ENCODE assay signal across 24 cellular contexts in the genomic region with DNA sequence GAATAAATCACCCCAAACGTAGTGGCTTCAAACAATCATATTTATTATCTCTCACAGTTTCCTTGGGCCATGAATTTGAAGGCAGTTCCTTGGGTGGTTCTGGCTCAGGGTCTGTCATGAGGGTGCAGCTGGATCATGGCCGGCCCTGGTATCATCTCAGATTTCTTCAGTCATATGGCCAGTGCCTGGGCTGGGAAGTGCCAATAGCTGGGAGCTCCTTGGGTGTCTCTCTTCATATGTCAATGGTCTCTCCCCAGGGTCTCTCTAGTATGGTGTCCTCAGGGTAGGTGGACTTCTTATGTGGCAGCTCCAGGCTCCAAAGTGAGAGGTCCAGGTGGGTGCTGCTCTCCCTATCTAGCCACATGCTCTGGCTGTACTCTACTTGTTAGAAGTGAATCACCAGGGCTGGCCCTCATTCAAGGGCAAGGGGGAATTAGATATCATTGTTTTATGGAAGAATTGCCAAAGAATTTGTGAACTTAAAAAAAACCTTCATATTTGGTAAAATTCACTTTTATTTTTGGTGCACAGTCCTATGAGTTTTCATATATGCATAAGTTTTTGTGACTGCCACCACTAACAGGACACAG. TPM values are rescaled to one million over a fixed set of nuclear protein-coding genes. Genes with fewer than 3 reads are reported as not detected.
DNase-seq lines count a peak whose midpoint lies in the region; ATAC-seq, FAIRE-seq and TF ChIP-seq lines count a peak whose summit lies in the region.
"Had no signal": no experiment of that assay in that cellular context is flagged by ENCODE, and none has a peak within 500 bp of the region (broad histone marks: within the 10 kb centered on the region; RNA-seq: fewer than 3 reads in every experiment).

No MANE protein-coding gene starts in this region.

- H3K4me1 ChIP-seq in IMR-90 (ENCODE audit: control insufficient read depth, insufficient read depth, low read length) (peaks cover 20% of the 10 kb centered on the region), adipocyte (ENCODE audit: control insufficient read depth, insufficient read depth, low read length) (peaks cover 54% of the 10 kb centered on the region), pancreas (no peaks in the 10 kb centered on the region), aorta (ENCODE audit: control insufficient read depth in 1 of 2, insufficient read depth in 2 of 2, low read length in 2 of 2) (no peaks in the 10 kb centered on the region), breast epithelium (no peaks in the 10 kb centered on the region)
- H3K4me1 ChIP-seq: upper lobe of left lung had no signal

- no peak for FAIRE-seq in pancreas (lab: Jason Lieb, UNC)
- FAIRE-seq: GM19239, kidney, small intestine had no signal

- in situ Hi-C loops in IMR-90 (cut with MboI; ENCODE audit: low sequenced_read_pairs): no loop called here

- no peak overlapping the region for H2AFZ ChIP-seq in IMR-90 (replicated peaks; ENCODE audit: low read length, poor library complexity)

- no peak overlapping the region for H3K4me2 ChIP-seq in IMR-90 (ENCODE audit: low read depth, low read length)

- DNase-seq in IMR-90 (peak; percentile 39), adipocyte (ENCODE audit: low read depth) (peak; percentile 25), fibroblast of mammary gland (ENCODE audit: low read depth) (peak; percentile 56), pancreas (peak in 1 of 6 donors; percentile 8), NCI-H187 (lab: John Stamatoyannopoulos, UW) (no peak), aorta (no peak), breast epithelium (ENCODE audit: low spot score in 2 of 2) (no peak)
- DNase-seq: activated naive CD4-positive, alpha-beta T cell treated with Interleukin-2 at 50 U/mL for 16 hours; activated T-cell treated with anti-CD3 and anti-CD28 coated beads, Interleukin-2, amount 50 U/mL, for 4 hours; CD4-positive, alpha-beta T cell; DMS 273 treated with DMSO at 0.1 percent for 48 hours; effector CD8-positive, alpha-beta T cell; kidney; NCI-H1105 treated with DMSO at 0.1 percent for 48 hours; NCI-H2081; NCI-H774; SHP77; small intestine; stimulated activated CD4-positive, alpha-beta T cell treated with anti-CD3 and anti-CD28 coated beads, Interleukin-1b, Interleukin-23, amount 100 ng/mL, for 48 hours; SW 1271; upper lobe of left lung had no signal

- H3K27me3 ChIP-seq in IMR-90 (ENCODE audit: control insufficient read depth, insufficient read depth, low read length) (no peaks in the 10 kb centered on the region), adipocyte (replicated peaks; ENCODE audit: control insufficient read depth, insufficient read depth, low read length) (no peaks in the 10 kb centered on the region), pancreas (no peaks in the 10 kb centered on the region), aorta (ENCODE audit: control insufficient read depth in 1 of 2, insufficient read depth in 2 of 2, low read length in 1 of 2) (no peaks in the 10 kb centered on the region), breast epithelium (no peaks in the 10 kb centered on the region)
- H3K27me3 ChIP-seq: upper lobe of left lung had no signal

- no peak overlapping the region for H4K8ac ChIP-seq in IMR-90 (ENCODE audit: low read depth in 2 of 2, low read length in 2 of 2)

- CTCF ChIA-PET in IMR-90 (lab: Yijun Ruan, JAX): no interaction called here

- H2BK15ac ChIP-seq in IMR-90 (ENCODE audit: low read depth, low read length): peak overlapping the region; percentile 5; the same call in 1 of the 3 replicates

- no peak overlapping the region for H3K56ac ChIP-seq in IMR-90 (ENCODE audit: extremely low read depth, insufficient read depth, low read length)

- no peak overlapping the region for H3K4ac ChIP-seq in IMR-90 (ENCODE audit: low read depth, low read length)

- H4K91ac ChIP-seq in IMR-90 (ENCODE audit: insufficient read depth, low read depth, low read length): no peak overlapping the region

- no peak overlapping the region; the same call in 1 of the 2 replicates for H2AK5ac ChIP-seq in IMR-90 (ENCODE audit: low read depth, low read length)

- H3K27ac ChIP-seq in IMR-90 (ENCODE audit: insufficient read depth, low read length) (no peak overlapping the region), pancreas (no peak overlapping the region), aorta (ENCODE audit: low read depth in 1 of 2, low read length in 2 of 2) (no peak overlapping the region), breast epithelium (no peak overlapping the region)
- H3K27ac ChIP-seq: upper lobe of left lung had no signal

- H3K36me3 ChIP-seq in IMR-90 (ENCODE audit: control insufficient read depth, insufficient read depth, low read length) (no peaks in the 10 kb centered on the region), adipocyte (ENCODE audit: control insufficient read depth, insufficient read depth, low read length, severe bottlenecking) (no peaks in the 10 kb centered on the region), pancreas (no peaks in the 10 kb centered on the region), aorta (ENCODE audit: control insufficient read depth in 1 of 2, insufficient read depth in 2 of 2, low read length in 1 of 2) (no peaks in the 10 kb centered on the region), breast epithelium (no peaks in the 10 kb centered on the region)
- H3K36me3 ChIP-seq: upper lobe of left lung had no signal

- no peak overlapping the region for H3K14ac ChIP-seq in IMR-90 (replicated peaks; ENCODE audit: low read depth, low read length)

- TF ChIP-seq POLR2A in IMR-90 (IDR thresholded peaks at IDR 0.05; ENCODE audit: low read depth, low read length): no peak
- no peak for TF ChIP-seq POLR2A in breast epithelium (IDR thresholded peaks at IDR 0.05)

- H3K9ac ChIP-seq in IMR-90 (ENCODE audit: low read depth, low read length) (no peak overlapping the region), adipocyte (ENCODE audit: low read length) (no peak overlapping the region)

- WGBS in IMR-90 (ENCODE audit: extremely low coverage in 2 of 2, insufficient read length in 1 of 2), 2 experiments: no CpG with 5 or more reads among the region's 2 CpGs
- 69 to 80% methylated on average over 2 of the region's 2 CpGs for WGBS in pancreas, 2 donors
- 91 to 94% methylated on average over 2 of the region's 2 CpGs for WGBS in aorta, 2 donors

- TF ChIP-seq RAD21 in IMR-90 (IDR thresholded peaks at IDR 0.05; ENCODE audit: low read length): no peak

- no peak overlapping the region for H4K5ac ChIP-seq in IMR-90 (ENCODE audit: low read depth, low read length)

- BruUV-seq in IMR-90 (replicated peaks; lab: Mats Ljungman, UMichigan): no TSS peak

- intact Hi-C loops in IMR-90 (cut with micrococcal nuclease): no loop called here
- intact Hi-C loops in pancreas (cut with DNase I): no loop called here
- intact Hi-C loops in aorta (cut with DNase I): no loop called here
- intact Hi-C loops in breast epithelium (cut with DNase I; ENCODE audit: low total_unique reads): loop anchor here (10.0 kb wide), 1 partner anchor 1808 kb away; no protein-coding TSS in a partner anchor

- H3K18ac ChIP-seq in IMR-90 (ENCODE audit: low read depth, low read length): no peak overlapping the region

- H4K20me1 ChIP-seq in IMR-90 (ENCODE audit: insufficient read depth, low read length): peaks cover 15% of the 10 kb centered on the region

- no peak for ATAC-seq in IMR-90 (ENCODE audit: low read depth)
- peak in 3 of 4 donors; percentile 36 to 65 (median 47) for ATAC-seq in pancreas
- no peak for ATAC-seq in aorta (ENCODE audit: low FRiP score)
- ATAC-seq in HG02884 (IDR thresholded peaks at IDR 0.05; ENCODE audit: unreplicated experiment): no peak
- ATAC-seq: activated T-cell treated with anti-CD3 and anti-CD28 coated beads, Interleukin-2, amount 50 U/mL, for 4 hours had no signal

- dilution Hi-C loops in IMR-90 (cut with HindIII; ENCODE audit: low sequenced_read_pairs, unreplicated experiment): no loop called here

- H3K4me3 ChIP-seq in IMR-90 (ENCODE audit: insufficient read depth, low read depth, low read length): no peak overlapping the region
- no peak overlapping the region for H3K4me3 ChIP-seq in adipocyte (ENCODE audit: low read length)
- no peak overlapping the region for H3K4me3 ChIP-seq in fibroblast of mammary gland (ENCODE audit: control insufficient read depth, low read depth, low read length)
- no peak overlapping the region for H3K4me3 ChIP-seq in pancreas
- H3K4me3 ChIP-seq in aorta (ENCODE audit: low read length in 2 of 2): no peak overlapping the region
- H3K4me3 ChIP-seq in breast epithelium: no peak overlapping the region
- H3K4me3 ChIP-seq: upper lobe of left lung had no signal

- no peak overlapping the region for H2BK5ac ChIP-seq in IMR-90 (ENCODE audit: low read depth, low read length, poor library complexity, severe bottlenecking)

- H2AK9ac ChIP-seq in IMR-90 (replicated peaks; ENCODE audit: low read depth, low read length, poor library complexity): no peak overlapping the region

- no peak overlapping the region for H2BK20ac ChIP-seq in IMR-90 (ENCODE audit: low read depth, low read length)

- H3K9me3 ChIP-seq in IMR-90 (ENCODE audit: control insufficient read depth, insufficient read depth, low read length): no peaks in the 10 kb centered on the region
- H3K9me3 ChIP-seq in adipocyte (ENCODE audit: control insufficient read depth, low read length): no peaks in the 10 kb centered on the region
- no peaks in the 10 kb centered on the region for H3K9me3 ChIP-seq in pancreas
- H3K9me3 ChIP-seq in aorta (ENCODE audit: control insufficient read depth, low read length): no peaks in the 10 kb centered on the region
- peaks cover 0 to 1% of the 10 kb centered on the region in 2 donors for H3K9me3 ChIP-seq in breast epithelium

- H3K79me1 ChIP-seq in IMR-90 (ENCODE audit: low read depth in 1 of 2, low read length in 2 of 2): peaks cover 20 to 50% of the 10 kb centered on the region in 2 experiments

- peaks cover 31% of the 10 kb centered on the region for H3K9me1 ChIP-seq in IMR-90 (ENCODE audit: insufficient read depth, low read length)

- no peak overlapping the region for H2BK120ac ChIP-seq in IMR-90 (ENCODE audit: low read depth, low read length)

- TF ChIP-seq CTCF in IMR-90 (conservative IDR thresholded peaks at IDR 0.05; ENCODE audit: low read depth, low read length) (no peak), fibroblast of mammary gland (conservative IDR thresholded peaks at IDR 0.05; ENCODE audit: control insufficient read depth, insufficient read depth, low read depth, low read length) (no peak), pancreas (IDR thresholded peaks at IDR 0.05) (no peak), breast epithelium (IDR thresholded peaks at IDR 0.05) (no peak)

- no peak overlapping the region for H3K23ac ChIP-seq in IMR-90 (ENCODE audit: low read depth, low read length)

- POLR2A ChIA-PET in IMR-90 (lab: Charles Lee; ENCODE audit: unreplicated experiment): no interaction called here

RNA-seq across cellular contexts. Expression of gene FHOD3, which starts 15.4 kb away (rescaled TPM):
- 16.0 and 16.7 TPM in 2 replicates for total RNA-seq in IMR-90 (2012; rRNA removed)
- polyA plus RNA-seq in IMR-90 (2012; rRNA removed): 12.5 and 14.6 TPM in 2 replicates
- polyA plus RNA-seq in IMR-90 (2012; cell fraction: cytosol; rRNA removed): 12.4 and 13.2 TPM in 2 replicates
- polyA plus RNA-seq in IMR-90 (2012; cell fraction: nucleus; rRNA removed; ENCODE audit: low replicate concordance): 11.6 and 25.1 TPM in 2 replicates
- total RNA-seq in pancreas: 1 to 10 TPM in 2 of 6 donors, under 1 TPM in 4; 0.25 to 4.3 (median 0.76) TPM
- 1 to 10 TPM; 1.6 to 1.7 TPM for polyA plus RNA-seq in pancreas
- total RNA-seq in aorta: 10 to 100 TPM; 31.2 to 42.0 TPM
- 1 to 10 TPM; 6.2 to 9.6 TPM for polyA plus RNA-seq in aorta
- total RNA-seq in breast epithelium: 10 to 100 TPM in 2 of 3 donors, 1 to 10 TPM in 1; 1.9 to 13.1 (median 13.0) TPM
- total RNA-seq: activated CD8-positive, alpha-beta memory T cell treated with anti-CD3 and anti-CD28 coated beads for 36 hours; CD4-positive, alpha-beta T cell had no signal

Comparison
In these comparisons a context has a peak if more than half of its experiments do, and no peak if none do; other contexts are left out.
1. ATAC-seq: peak in pancreas (3 of 4); none in IMR-90 (single experiment), aorta (single experiment) and HG02884 (single experiment).
2. DNase-seq: peak in IMR-90 (single experiment), adipocyte (single experiment) and fibroblast of mammary gland (single experiment); none in NCI-H187 (0 of 2), aorta (0 of 2) and breast epithelium (0 of 2).